Comparison of ENCODE assay signal across 8 cellular contexts in genomic region chr22:38870791-38871359, GRCh38. TPM values are rescaled to one million over a fixed set of nuclear protein-coding genes. Genes with fewer than 3 reads are reported as not detected.
DNase-seq lines count a peak whose midpoint lies in the region; ATAC-seq and TF ChIP-seq lines count a peak whose summit lies in the region.

No MANE protein-coding gene starts in this region.

- CTCF ChIA-PET in T-cell (lab: Charles Lee): interaction anchor here (0.6 to 2.6 kb wide), 14 partner anchors 10 to 447 kb away, joined by 3 to 12 read pairs (median 4); partner anchors contain the start of genes CBX7 (in 1 of the 2) and RPL3 (in 1 of the 2)
- CTCF ChIA-PET in HEK293T (lab: Yijun Ruan, JAX): interaction anchor here (0.6 to 1.7 kb wide), 9 partner anchors 8 to 132 kb away, joined by 3 to 9 read pairs (median 4); no protein-coding TSS in a partner anchor

- H3K4me3 Mint-ChIP-seq in T-cell: peak overlapping the region; percentile 86 to 94 (median 91)

- POLR2A ChIA-PET in T-cell (lab: Charles Lee): interaction anchor here (0.5 to 1.3 kb wide), 3 partner anchors 17 to 449 kb away, joined by 3 to 4 read pairs (median 4); partner anchors contain the start of gene DMC1 (in 1 of the 2)
- POLR2A ChIA-PET in HEK293T (lab: Yijun Ruan, JAX): interaction anchor here (0.9 to 2.0 kb wide), 8 partner anchors 9 to 133 kb away, joined by 3 to 7 read pairs (median 5); no protein-coding TSS in a partner anchor

- H3K4me3 ChIP-seq in GM12864 (ENCODE audit: low read depth, low read length) (peak overlapping the region; percentile 78), foreskin fibroblast (ENCODE audit: low read depth in 1 of 2, low read length in 2 of 2) (peak overlapping the region; percentile 65 to 72), gastrocnemius medialis (peak overlapping the region; percentile 56 to 98 (median 86))

- H3K27me3 ChIP-seq in gastrocnemius medialis: no peaks in the 10 kb centered on the region

- in situ Hi-C loops in gastrocnemius medialis (cut with MboI; ENCODE audit: low sequenced_read_pairs in 4 of 4): loop anchor here in 1 of 4 donors (10.0 kb wide), 1 partner anchor 254 kb away; no protein-coding TSS in a partner anchor

- H3K27ac Mint-ChIP-seq in T-cell: peak overlapping the region; percentile 75 to 77

- H3K36me3 Mint-ChIP-seq in T-cell: peaks cover 2% of the 10 kb centered on the region

- no peak for DNase-seq in GM12864 (ENCODE audit: low read depth)
- peak in 1 of 34 experiments; percentile 12 for DNase-seq in T-cell
- no peak for DNase-seq in foreskin fibroblast
- DNase-seq in gastrocnemius medialis: no peak
- DNase-seq in HEK293T (ENCODE audit: extremely low spot score): no peak
- DNase-seq in stimulated activated CD4-positive, alpha-beta T cell treated with anti-CD3 and anti-CD28 coated beads, Interleukin-1b, Interleukin-23, amount 100 ng/mL, for 48 hours: no peak
- no peak for DNase-seq in NCI-H1417 treated with DMSO at 0.1 percent for 48 hours (lab: John Stamatoyannopoulos, UW)

- TF ChIP-seq CTCF in GM12864 (IDR thresholded peaks at IDR 0.05; ENCODE audit: low read depth, low read length, missing control alignments): no peak
- no peak for TF ChIP-seq CTCF in foreskin fibroblast (IDR thresholded peaks at IDR 0.05; ENCODE audit: low read depth, low read length)
- TF ChIP-seq CTCF in gastrocnemius medialis (IDR thresholded peaks at IDR 0.05 in 4 of 5, conservative IDR thresholded peaks at IDR 0.05 in 1 of 5): no peak

- intact Hi-C loops in gastrocnemius medialis (cut with DNase I; ENCODE audit: low total_unique reads): loop anchor here (1.0 to 10.0 kb wide), 6 partner anchors 106 to 366 kb away; partner anchors contain the start of genes APOBEC3B and GTPBP1

- peak overlapping the region; percentile 72 to 99 (median 97) for H3K27ac ChIP-seq in gastrocnemius medialis

- no peak for TF ChIP-seq POLR2A in gastrocnemius medialis (IDR thresholded peaks at IDR 0.05)

- ATAC-seq in T-cell (replicated peaks in 1 of 4) (no peak), gastrocnemius medialis (no peak), HG03159 (IDR thresholded peaks at IDR 0.05; ENCODE audit: unreplicated experiment) (no peak)

- H3K4me1 Mint-ChIP-seq in T-cell: peaks cover 55 to 60% (median 56%) of the 10 kb centered on the region in 3 donors

- H3K4me1 ChIP-seq in gastrocnemius medialis: peaks cover 15 to 32% of the 10 kb centered on the region in 2 donors

- no peaks in the 10 kb centered on the region for H3K9me3 Mint-ChIP-seq in T-cell

- no peaks in the 10 kb centered on the region for H3K27me3 Mint-ChIP-seq in T-cell

- H3K9me3 ChIP-seq in gastrocnemius medialis: no peaks in the 10 kb centered on the region

- H3K36me3 ChIP-seq in gastrocnemius medialis: peaks cover 0 to 7% of the 10 kb centered on the region in 2 donors

TF ChIP-seq in HEK293T, 16 proteins besides CTCF, POLR2A, EP300 and RAD21:
- TF ChIP-seq FOXM1 (IDR thresholded peaks at IDR 0.05; ENCODE audit: borderline replicate concordance) (no peak), NFRKB (IDR thresholded peaks at IDR 0.05) (no peak), L3MBTL2 (conservative IDR thresholded peaks at IDR 0.05) (no peak), ELF4 (IDR thresholded peaks at IDR 0.05) (no peak), ZNF384 (IDR thresholded peaks at IDR 0.05) (no peak), LEF1 (IDR thresholded peaks at IDR 0.05; ENCODE audit: borderline replicate concordance) (no peak), BHLHE40 (IDR thresholded peaks at IDR 0.05; ENCODE audit: borderline replicate concordance) (no peak), FOXK2 (IDR thresholded peaks at IDR 0.05) (no peak), ARNT (IDR thresholded peaks at IDR 0.05) (no peak), SP1 (IDR thresholded peaks at IDR 0.05) (no peak), TARDBP (IDR thresholded peaks at IDR 0.05) (no peak), HDGF (IDR thresholded peaks at IDR 0.05; ENCODE audit: borderline replicate concordance) (no peak), CTBP1 (IDR thresholded peaks at IDR 0.05; ENCODE audit: borderline replicate concordance) (no peak), SUZ12 (IDR thresholded peaks at IDR 0.05) (no peak), FOXA1 (IDR thresholded peaks at IDR 0.05) (no peak)
- TF ChIP-seq, protein P1, sequence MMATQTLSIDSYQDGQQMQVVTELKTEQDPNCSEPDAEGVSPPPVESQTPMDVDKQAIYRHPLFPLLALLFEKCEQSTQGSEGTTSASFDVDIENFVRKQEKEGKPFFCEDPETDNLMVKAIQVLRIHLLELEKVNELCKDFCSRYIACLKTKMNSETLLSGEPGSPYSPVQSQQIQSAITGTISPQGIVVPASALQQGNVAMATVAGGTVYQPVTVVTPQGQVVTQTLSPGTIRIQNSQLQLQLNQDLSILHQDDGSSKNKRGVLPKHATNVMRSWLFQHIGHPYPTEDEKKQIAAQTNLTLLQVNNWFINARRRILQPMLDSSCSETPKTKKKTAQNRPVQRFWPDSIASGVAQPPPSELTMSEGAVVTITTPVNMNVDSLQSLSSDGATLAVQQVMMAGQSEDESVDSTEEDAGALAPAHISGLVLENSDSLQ (IDR thresholded peaks at IDR 0.05): no peak

RNA-seq across cellular contexts. Expression of gene CBX6, which starts 1.1 kb away (rescaled TPM):
- total RNA-seq in T-cell (10 to 100 TPM; 41.2 to 92.0 (median 87.1) TPM), gastrocnemius medialis (10 to 100 TPM in 3 of 4 donors, 1 to 10 TPM in 1; 8.4 to 21.5 (median 17.7) TPM)

RNA-seq across cellular contexts. Expression of gene NPTXR, which starts 27.0 kb away (rescaled TPM):
- total RNA-seq in T-cell (10 to 100 TPM in 2 of 5 donors, 1 to 10 TPM in 3; 4.9 to 13.2 (median 9.1) TPM), gastrocnemius medialis (1 to 10 TPM in 1 of 4 donors, under 1 TPM in 3; 0.25 to 5.0 (median 0.73) TPM)
